Comparison of ENCODE assay signal across 1 cellular context in genomic region chr3:134630506-134630905, GRCh38.
A peak's percentile ranks its signal among the peaks of the same experiment; 100 is the strongest.
TF ChIP-seq lines count a peak whose summit lies in the region.

No MANE protein-coding gene starts in this region.

TF ChIP-seq in HepG2, 621 proteins besides CTCF, POLR2A, EP300 and RAD21 (continued from another document):
- TF ChIP-seq, protein P1, sequence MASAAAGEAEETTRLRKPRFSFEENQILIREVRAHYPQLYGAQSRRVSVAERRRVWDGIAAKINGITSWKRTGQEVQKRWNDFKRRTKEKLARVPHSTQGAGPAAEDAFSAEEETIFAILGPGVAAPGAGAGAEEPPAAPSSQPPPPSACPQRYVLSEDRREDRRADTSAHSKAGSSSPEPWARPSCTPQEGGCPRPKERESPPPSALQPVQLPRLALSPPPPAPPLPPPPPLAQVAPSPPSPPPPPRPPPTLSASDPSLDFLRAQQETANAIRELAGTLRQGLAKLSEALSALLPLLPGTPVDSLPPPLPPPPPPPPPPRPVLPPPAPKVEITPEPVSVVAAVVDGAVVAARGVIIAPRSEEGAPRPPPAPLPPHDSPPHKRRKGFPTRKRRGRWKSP (CRISPR knock-in tag; IDR thresholded peaks at IDR 0.05): no peak
- TF ChIP-seq, protein P2, sequence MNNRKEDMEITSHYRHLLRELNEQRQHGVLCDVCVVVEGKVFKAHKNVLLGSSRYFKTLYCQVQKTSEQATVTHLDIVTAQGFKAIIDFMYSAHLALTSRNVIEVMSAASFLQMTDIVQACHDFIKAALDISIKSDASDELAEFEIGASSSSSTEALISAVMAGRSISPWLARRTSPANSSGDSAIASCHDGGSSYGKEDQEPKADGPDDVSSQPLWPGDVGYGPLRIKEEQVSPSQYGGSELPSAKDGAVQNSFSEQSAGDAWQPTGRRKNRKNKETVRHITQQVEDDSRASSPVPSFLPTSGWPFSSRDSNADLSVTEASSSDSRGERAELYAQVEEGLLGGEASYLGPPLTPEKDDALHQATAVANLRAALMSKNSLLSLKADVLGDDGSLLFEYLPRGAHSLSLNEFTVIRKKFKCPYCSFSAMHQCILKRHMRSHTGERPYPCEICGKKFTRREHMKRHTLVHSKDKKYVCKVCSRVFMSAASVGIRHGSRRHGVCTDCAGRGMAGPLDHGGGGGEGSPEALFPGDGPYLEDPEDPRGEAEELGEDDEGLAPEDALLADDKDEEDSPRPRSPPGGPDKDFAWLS (CRISPR knock-in tag; IDR thresholded peaks at IDR 0.05; ENCODE audit: borderline replicate concordance): no peak
- TF ChIP-seq ZNF382 (CRISPR knock-in tag; IDR thresholded peaks at IDR 0.05; ENCODE audit: borderline replicate concordance) (no peak), E2F5 (CRISPR knock-in tag; conservative IDR thresholded peaks at IDR 0.05) (no peak), ZNF570 (CRISPR knock-in tag; IDR thresholded peaks at IDR 0.05; ENCODE audit: borderline replicate concordance) (no peak), SMC3 (IDR thresholded peaks at IDR 0.05; ENCODE audit: low read length) (peak; percentile 25; the same call in 1 of the 2 replicates)
